Comparison of ENCODE assay signal across 9 cellular contexts in the genomic region with DNA sequence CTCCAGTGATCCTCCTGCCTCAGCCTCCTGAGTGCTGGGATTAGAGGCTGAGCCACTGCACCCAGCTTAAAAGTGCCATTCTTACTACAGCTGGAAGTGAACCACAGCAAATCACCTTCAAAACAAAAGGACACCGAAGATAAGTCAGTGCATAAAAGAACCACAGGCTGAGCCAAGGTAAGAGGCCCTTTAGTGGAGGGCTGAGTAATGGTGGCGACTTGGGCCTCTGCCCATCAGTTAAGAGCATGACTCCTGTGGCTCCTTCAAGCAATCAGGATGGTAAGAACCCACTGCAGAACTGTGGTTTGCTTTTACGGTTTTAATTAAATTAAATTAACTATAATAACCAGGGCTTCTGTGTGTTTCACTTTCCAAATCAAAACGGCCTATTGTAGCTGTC.
DNase-seq lines count a peak whose midpoint lies in the region; ATAC-seq and TF ChIP-seq lines count a peak whose summit lies in the region.
"Had no signal": no experiment of that assay in that cellular context is flagged by ENCODE, and none has a peak within 500 bp of the region (broad histone marks: within the 10 kb centered on the region; RNA-seq: fewer than 3 reads in every experiment).

No MANE protein-coding gene starts in this region.

- ATAC-seq in GM18861 (IDR thresholded peaks at IDR 0.05; ENCODE audit: unreplicated experiment) (no peak), GM21529 (IDR thresholded peaks at IDR 0.05; ENCODE audit: unreplicated experiment) (no peak)

- no peaks in the 10 kb centered on the region for H3K9me3 ChIP-seq in SJSA1 (replicated peaks)

- TF ChIP-seq POLR2A in erythroblast (IDR thresholded peaks at IDR 0.05; ENCODE audit: low read length), result no peak

- H3K4me3 ChIP-seq in SJSA1, result no peak overlapping the region

- H3K36me3 ChIP-seq in SJSA1, result no peaks in the 10 kb centered on the region

- DNase-seq in activated effector memory CD4-positive, alpha-beta T cell treated with anti-CD3 and anti-CD28 coated beads, Interleukin-2, amount 50 U/mL, for 16 hours, result peak; percentile 70
- DNase-seq in activated effector memory CD4-positive, alpha-beta T cell treated with Interleukin-2 at 50 U/mL for 16 hours, result no peak
- DNase-seq in SJSA1 (ENCODE audit: low read depth in 1 of 2, low spot score in 2 of 2), result peak; percentile 35 to 65
- peak; percentile 33 to 59 for DNase-seq in erythroblast (lab: John Stamatoyannopoulos, UW)
- peak; percentile 28 for DNase-seq in stromal cell of bone marrow (ENCODE audit: low read depth)
- no peak for DNase-seq in OCI-M2 (lab: John Stamatoyannopoulos, UW; ENCODE audit: unreplicated experiment)
- DNase-seq: NCI-H1694 had no signal

- H3K4me1 ChIP-seq in SJSA1 (replicated peaks), result peaks cover 36% of the 10 kb centered on the region

- H3K27ac ChIP-seq in SJSA1, result no peak overlapping the region

- H3K27me3 ChIP-seq in SJSA1 (replicated peaks), result no peaks in the 10 kb centered on the region

Comparison
In these comparisons a context has a peak if more than half of its experiments do, and no peak if none do; other contexts are left out.
1. DNase-seq: peak in activated effector memory CD4-positive, alpha-beta T cell treated with anti-CD3 and anti-CD28 coated beads, Interleukin-2, amount 50 U/mL, for 16 hours (single experiment), SJSA1 (2 of 2), erythroblast (2 of 2) and stromal cell of bone marrow (single experiment); none in activated effector memory CD4-positive, alpha-beta T cell treated with Interleukin-2 at 50 U/mL for 16 hours (single experiment) and OCI-M2 (single experiment).